ENCODE assay signal across 11 cellular contexts in the genomic region with DNA sequence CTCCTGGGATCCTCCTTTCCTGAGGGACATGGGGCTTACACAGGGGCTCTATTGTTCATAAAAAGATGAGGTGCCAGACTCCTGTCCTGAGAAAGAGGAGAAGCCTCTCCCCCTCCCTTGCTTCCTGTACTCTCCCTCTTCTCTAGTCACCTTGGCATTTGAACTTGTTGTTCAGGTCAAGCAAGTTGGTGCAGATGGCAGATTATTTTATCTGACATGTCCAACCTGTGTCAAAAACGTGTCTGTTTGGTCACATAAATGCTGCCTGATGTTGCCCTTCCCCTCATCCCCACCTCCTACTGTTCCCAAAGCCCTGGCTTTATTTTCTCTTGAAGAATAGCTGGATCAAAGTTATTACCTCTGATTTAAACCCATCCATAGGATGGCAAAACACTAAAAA.
DNase-seq lines count a peak whose midpoint lies in the region; ATAC-seq and TF ChIP-seq lines count a peak whose summit lies in the region.
"Had no signal": no experiment of that assay in that cellular context is flagged by ENCODE, and none has a peak within 500 bp of the region (broad histone marks: within the 10 kb centered on the region; RNA-seq: fewer than 3 reads in every experiment).

No MANE protein-coding gene starts in this region.

- peak overlapping the region; percentile 48 for H3K4me3 Mint-ChIP-seq in MCF 10A (ENCODE audit: unreplicated experiment)

- DNase-seq in M059J (ENCODE audit: low read depth) (peak; percentile 36), MCF 10A (ENCODE audit: unreplicated experiment) (peak; percentile 23), thyroid gland (no peak), left colon (no peak)
- DNase-seq in stimulated activated CD8-positive, alpha-beta memory T cell treated with anti-CD3 and anti-CD28 coated beads, Interleukin-4, amount 100 ng/mL, for 48 hours = no peak
- DNase-seq: GOT3, T-helper 9 cell had no signal

- peaks cover 8% of the 10 kb centered on the region for H3K36me3 Mint-ChIP-seq in MCF 10A (ENCODE audit: insufficient read depth, unreplicated experiment)

- CTCF ChIA-PET in MCF 10A (lab: Yijun Ruan, JAX) = interaction anchor here (0.6 to 1.0 kb wide), 3 partner anchors 112 to 382 kb away, joined by 3 read pairs; no protein-coding TSS in a partner anchor

- no peaks in the 10 kb centered on the region for H3K27me3 ChIP-seq in thyroid gland
- H3K27me3 ChIP-seq: MG63 had no signal

- 80 to 82% methylated on average over 1 of the region's 1 CpG for WGBS in mesodermal cell (ENCODE audit: insufficient coverage in 2 of 2), 2 experiments
- 19 to 26% methylated on average over 1 of the region's 1 CpG for WGBS in thyroid gland, 2 donors

- peak overlapping the region; percentile 25 for H3K27ac ChIP-seq in mesodermal cell (ENCODE audit: low read depth, low read length, severe bottlenecking)
- peak overlapping the region in 2 of 3 donors; percentile 64 to 70 for H3K27ac ChIP-seq in thyroid gland

- TF ChIP-seq CTCF in MCF 10A (IDR thresholded peaks at IDR 0.05; ENCODE audit: unreplicated experiment) (no peak), thyroid gland (IDR thresholded peaks at IDR 0.05) (no peak)

- H3K36me3 ChIP-seq in mesodermal cell (ENCODE audit: control insufficient read depth, insufficient read depth, low read length) (no peaks in the 10 kb centered on the region), thyroid gland (no peaks in the 10 kb centered on the region)
- H3K36me3 ChIP-seq: MG63 had no signal

- no peak for TF ChIP-seq POLR2A in thyroid gland (IDR thresholded peaks at IDR 0.05)

- POLR2A ChIA-PET in MCF 10A (lab: Yijun Ruan, JAX) = interaction anchor here (0.6 to 6.0 kb wide), 22 partner anchors 7 to 336 kb away, joined by 3 to 98 read pairs (median 4); a partner anchor contains a TSS

- peak overlapping the region; percentile 97 for H3K27ac Mint-ChIP-seq in MCF 10A (ENCODE audit: low read depth, unreplicated experiment)

- H3K4me1 ChIP-seq in mesodermal cell (ENCODE audit: control insufficient read depth, insufficient read depth, low read length, poor library complexity, severe bottlenecking) (peaks cover 32% of the 10 kb centered on the region), thyroid gland (peaks cover 8 to 16% of the 10 kb centered on the region in 2 donors)

- H3K27me3 Mint-ChIP-seq in MCF 10A (ENCODE audit: insufficient read depth, unreplicated experiment) = no peaks in the 10 kb centered on the region

- intact Hi-C loops in MCF 10A (cut with micrococcal nuclease) (loop anchor here (1.0 to 5.0 kb wide), 5 partner anchors 24 to 152 kb away; no protein-coding TSS in a partner anchor), thyroid gland (cut with DNase I) (no loop called here), left colon (cut with DNase I, micrococcal nuclease) (no loop called here)

- H3K9me3 ChIP-seq in mesodermal cell (ENCODE audit: control insufficient read depth, low read length) = no peaks in the 10 kb centered on the region
- no peaks in the 10 kb centered on the region for H3K9me3 ChIP-seq in thyroid gland
- H3K9me3 ChIP-seq: MG63 had no signal

- no TSS peak for BruUV-seq in MCF 10A (replicated peaks; lab: Mats Ljungman, UMichigan)

- H3K4me1 Mint-ChIP-seq in MCF 10A (ENCODE audit: insufficient read depth, unreplicated experiment) = peaks cover 38% of the 10 kb centered on the region

- H3K9me3 Mint-ChIP-seq in MCF 10A (ENCODE audit: unreplicated experiment) = peaks cover 7% of the 10 kb centered on the region

- no peak overlapping the region for H3K4me3 ChIP-seq in mesodermal cell (ENCODE audit: extremely low read depth, insufficient read depth, low read length, poor library complexity, severe bottlenecking)
- H3K4me3 ChIP-seq in thyroid gland (replicated peaks in 1 of 3) = no peak overlapping the region
- H3K4me3 ChIP-seq: MG63 had no signal

- ATAC-seq in left colon (no peak), HG03045 (IDR thresholded peaks at IDR 0.05; ENCODE audit: unreplicated experiment) (no peak), HG02852 (IDR thresholded peaks at IDR 0.05; ENCODE audit: unreplicated experiment) (no peak)

Comparison
In these comparisons a context has a peak if more than half of its experiments do, and no peak if none do; other contexts are left out.
1. DNase-seq: peak in M059J (single experiment) and MCF 10A (single experiment); none in thyroid gland (0 of 2), left colon (0 of 2) and stimulated activated CD8-positive, alpha-beta memory T cell treated with anti-CD3 and anti-CD28 coated beads, Interleukin-4, amount 100 ng/mL, for 48 hours (single experiment).